8 cellular contexts compared by ENCODE assay signal in the genomic region with DNA sequence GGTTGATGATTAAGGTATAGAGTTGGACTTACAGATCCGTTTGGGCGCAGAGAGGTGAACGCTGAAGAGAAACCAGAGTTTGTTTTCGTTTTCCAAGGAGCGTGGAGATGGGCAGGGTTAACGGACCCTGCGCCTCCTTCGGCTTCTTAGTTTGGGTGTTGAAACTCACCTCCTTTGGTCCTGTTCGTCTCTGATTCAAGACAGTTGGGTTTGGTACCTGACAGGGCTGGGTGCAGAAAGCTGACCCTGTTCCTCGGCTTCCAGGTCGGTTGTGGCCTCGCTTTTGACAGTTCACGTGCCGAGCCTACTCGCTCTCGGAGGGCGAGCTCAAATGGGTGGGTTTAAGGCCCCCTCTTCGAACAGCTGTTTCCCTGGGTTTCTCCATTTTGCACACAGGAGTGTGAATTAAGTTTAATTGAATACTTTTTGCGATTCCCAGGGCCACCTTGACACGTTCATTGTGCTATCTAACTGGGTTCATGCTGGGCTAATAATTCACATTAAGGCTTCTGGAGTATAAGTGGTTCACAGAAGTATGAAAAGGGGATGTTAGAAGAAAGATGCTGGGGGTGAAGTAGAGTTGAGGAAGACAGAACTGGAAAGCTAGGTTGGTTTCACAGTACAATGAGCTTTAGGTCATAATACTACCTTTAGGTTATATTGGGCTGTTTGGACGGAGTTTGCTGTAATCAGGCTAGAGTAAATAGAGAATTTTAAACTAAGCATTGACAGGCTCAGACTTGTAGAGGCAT. TPM values are rescaled to one million over a fixed set of nuclear protein-coding genes. Genes with fewer than 3 reads are reported as not detected.
A peak's percentile ranks its signal among the peaks of the same experiment; 100 is the strongest.
DNase-seq lines count a peak whose midpoint lies in the region; ATAC-seq and TF ChIP-seq lines count a peak whose summit lies in the region.
"Had no signal": no experiment of that assay in that cellular context is flagged by ENCODE, and none has a peak within 500 bp of the region (broad histone marks: within the 10 kb centered on the region; RNA-seq: fewer than 3 reads in every experiment).

No MANE protein-coding gene starts in this region.

- H3K36me3 Mint-ChIP-seq in GM23338 (ENCODE audit: low read depth) (peaks cover 15% of the 10 kb centered on the region), chondrocyte (ENCODE audit: low read depth) (peaks cover 2% of the 10 kb centered on the region)

- peaks cover 3% of the 10 kb centered on the region; the same call in 1 of the 2 replicates for H3K36me3 ChIP-seq in GM23338 (ENCODE audit: insufficient read depth)
- H3K36me3 ChIP-seq in RWPE2 (ENCODE audit: low read depth) = peaks cover 27% of the 10 kb centered on the region
- H3K36me3 ChIP-seq in osteoblast (ENCODE audit: insufficient read depth, low read length) = peaks cover 8% of the 10 kb centered on the region

- H3K27me3 Mint-ChIP-seq in GM23338 (ENCODE audit: insufficient read depth, low read depth, poor library complexity) (no peaks in the 10 kb centered on the region), chondrocyte (ENCODE audit: low read depth) (no peaks in the 10 kb centered on the region)
- H3K27me3 Mint-ChIP-seq: stimulated activated naive CD8-positive, alpha-beta T cell treated with anti-CD3 and anti-CD28 coated beads, Interleukin-15, Interleukin-2, amounts not matched to agents 100 ng/mL and 50 ng/mL, for 24 hours had no signal

- ATAC-seq in GM23338 (no peak), RWPE2 (ENCODE audit: low read depth) (no peak; the same call in 2 of the 3 replicates)

- DNase-seq in GF-D8 (lab: John Stamatoyannopoulos, UW) = peak; percentile 7
- no peak for DNase-seq in GM23338 (ENCODE audit: low spot score)
- no peak for DNase-seq in RWPE2 (ENCODE audit: low spot score)
- peak; percentile 67 to 82 for DNase-seq in erythroblast (lab: John Stamatoyannopoulos, UW)
- DNase-seq in osteoblast (ENCODE audit: insufficient read length, low spot score, missing footprints) = no peak
- DNase-seq in amniotic stem cell (lab: John Stamatoyannopoulos, UW) = no peak
- DNase-seq in chondrocyte (ENCODE audit: low spot score) = no peak

- no peaks in the 10 kb centered on the region for H3K9me3 ChIP-seq in RWPE2 (ENCODE audit: severe bottlenecking)
- no peaks in the 10 kb centered on the region for H3K9me3 ChIP-seq in osteoblast (ENCODE audit: low read depth, low read length)

- H3K9me2 ChIP-seq in GM23338 (ENCODE audit: insufficient read depth) = no peaks in the 10 kb centered on the region

- H3K79me2 ChIP-seq in GM23338 (replicated peaks; ENCODE audit: insufficient read depth) (peaks cover 86% of the 10 kb centered on the region), osteoblast (ENCODE audit: insufficient read depth, low read length) (peaks cover 80% of the 10 kb centered on the region)

- no peak for TF ChIP-seq CTCF in GM23338 (conservative IDR thresholded peaks at IDR 0.05; ENCODE audit: low read depth in 2 of 2)
- TF ChIP-seq CTCF in RWPE2 (IDR thresholded peaks at IDR 0.05; ENCODE audit: poor library complexity, severe bottlenecking) = no peak
- no peak for TF ChIP-seq CTCF in osteoblast (IDR thresholded peaks at IDR 0.05; ENCODE audit: extremely low read depth, low read depth, low read length)
- TF ChIP-seq CTCF in chondrocyte (IDR thresholded peaks at IDR 0.05) = no peak

- no peaks in the 10 kb centered on the region for H3F3A ChIP-seq in GM23338 (replicated peaks; ENCODE audit: low read depth)

- H3K27ac Mint-ChIP-seq in GM23338 (no peak overlapping the region), chondrocyte (ENCODE audit: unreplicated experiment) (no peak overlapping the region)
- H3K27ac Mint-ChIP-seq: stimulated activated naive CD8-positive, alpha-beta T cell treated with anti-CD3 and anti-CD28 coated beads, Interleukin-15, Interleukin-2, amounts not matched to agents 100 ng/mL and 50 ng/mL, for 24 hours had no signal

- H3K4me1 ChIP-seq in GM23338 (ENCODE audit: insufficient read depth) = peaks cover 14% of the 10 kb centered on the region
- peaks cover 10% of the 10 kb centered on the region for H3K4me1 ChIP-seq in RWPE2 (ENCODE audit: insufficient read depth, poor library complexity, severe bottlenecking)
- peaks cover 28% of the 10 kb centered on the region for H3K4me1 ChIP-seq in osteoblast (ENCODE audit: insufficient read depth, low read length)

- no peaks in the 10 kb centered on the region for H3K9me3 Mint-ChIP-seq in GM23338
- no peaks in the 10 kb centered on the region for H3K9me3 Mint-ChIP-seq in chondrocyte (ENCODE audit: low read depth)
- H3K9me3 Mint-ChIP-seq: stimulated activated naive CD8-positive, alpha-beta T cell treated with anti-CD3 and anti-CD28 coated beads, Interleukin-15, Interleukin-2, amounts not matched to agents 100 ng/mL and 50 ng/mL, for 24 hours had no signal

- H3K4me1 Mint-ChIP-seq in GM23338 (peaks cover 9% of the 10 kb centered on the region; the same call in 2 of the 3 replicates), chondrocyte (ENCODE audit: low read depth) (peaks cover 25% of the 10 kb centered on the region)

- H3K27ac ChIP-seq in GM23338 (ENCODE audit: low read depth) (peak overlapping the region; percentile 76; the same call in 1 of the 2 replicates), RWPE2 (ENCODE audit: poor library complexity, severe bottlenecking) (peak overlapping the region; percentile 90), osteoblast (ENCODE audit: low read depth, low read length) (peak overlapping the region; percentile 100)

- H3K4me3 Mint-ChIP-seq in GM23338 (no peak overlapping the region), chondrocyte (ENCODE audit: unreplicated experiment) (no peak overlapping the region)
- H3K4me3 Mint-ChIP-seq: stimulated activated naive CD8-positive, alpha-beta T cell treated with anti-CD3 and anti-CD28 coated beads, Interleukin-15, Interleukin-2, amounts not matched to agents 100 ng/mL and 50 ng/mL, for 24 hours had no signal

- H3K27me3 ChIP-seq in GM23338 (ENCODE audit: insufficient read depth) (no peaks in the 10 kb centered on the region), RWPE2 (ENCODE audit: insufficient read depth, poor library complexity, severe bottlenecking) (no peaks in the 10 kb centered on the region), osteoblast (ENCODE audit: insufficient read depth, low read length) (no peaks in the 10 kb centered on the region)

- no peak for TF ChIP-seq POLR2A in erythroblast (IDR thresholded peaks at IDR 0.05; ENCODE audit: low read length)

- peak overlapping the region; percentile 96 for H2AFZ ChIP-seq in GM23338
- H2AFZ ChIP-seq in osteoblast (ENCODE audit: low read length) = peak overlapping the region; percentile 97

- H3K4me3 ChIP-seq in GM23338 (peak overlapping the region; percentile 59), RWPE2 (ENCODE audit: severe bottlenecking) (peak overlapping the region; percentile 56), osteoblast (ENCODE audit: insufficient read depth, low read length) (peak overlapping the region; percentile 97)

- H4K20me1 ChIP-seq in GM23338 (replicated peaks; ENCODE audit: insufficient read depth) (0 out of 2 replicates have a peak, but pooled peaks cover 6% of the 10 kb centered on the region), osteoblast (ENCODE audit: insufficient read depth, low read length) (peaks cover 8% of the 10 kb centered on the region)

- H3K4me2 ChIP-seq in GM23338 = peak overlapping the region; percentile 89
- H3K4me2 ChIP-seq in osteoblast (ENCODE audit: insufficient read depth, low read length) = peak overlapping the region; percentile 98

TF ChIP-seq in GM23338, 12 proteins besides CTCF, POLR2A, EP300 and RAD21 (continues in another document):
- TF ChIP-seq ZNF114 (CRISPR knock-in tag; IDR thresholded peaks at IDR 0.05) (no peak), CREB1 (CRISPR knock-in tag; IDR thresholded peaks at IDR 0.05; ENCODE audit: low read depth) (no peak), POLR2AphosphoS5 (IDR thresholded peaks at IDR 0.05; ENCODE audit: low read depth) (no peak), ZNF331 (CRISPR knock-in tag; IDR thresholded peaks at IDR 0.05; ENCODE audit: low read depth) (no peak), STAT1 (IDR thresholded peaks at IDR 0.05; ENCODE audit: unreplicated experiment) (no peak)

RNA-seq across cellular contexts. Expression of a gene that starts 0.6 kb away (rescaled TPM):
- 17.9 and 24.1 TPM in 2 replicates for total RNA-seq in GM23338 (2014; rRNA removed; shearing (Covaris generic))
- polyA plus RNA-seq in GM23338 (2016; fragmentation: Nextera tagmentation; extraction: Ambion mirVana) = 9.4 and 12.4 TPM in 2 replicates
- total RNA-seq in osteoblast (11.6 and 14.7 TPM in 2 replicates), chondrocyte (10.6 to 15.3 TPM (median 11.0 TPM) in 3 replicates)

Comparison
In these comparisons a context has a peak if more than half of its experiments do, and no peak if none do; other contexts are left out.
1. DNase-seq: peak in GF-D8 (single experiment) and erythroblast (2 of 2); none in GM23338 (single experiment), RWPE2 (single experiment), osteoblast (single experiment), amniotic stem cell (single experiment) and chondrocyte (single experiment).
2. Peak in every context shown above with its lines, with median percentiles within 50 percentile points of each other: H3K27ac ChIP-seq and H3K4me3 ChIP-seq.